13 cellular contexts compared by ENCODE assay signal in genomic region chr6:108116424-108116780, GRCh38. TPM values are rescaled to one million over a fixed set of nuclear protein-coding genes. Genes with fewer than 3 reads are reported as not detected.
DNase-seq lines count a peak whose midpoint lies in the region; ATAC-seq and TF ChIP-seq lines count a peak whose summit lies in the region.
"Had no signal": no experiment of that assay in that cellular context is flagged by ENCODE, and none has a peak within 500 bp of the region (broad histone marks: within the 10 kb centered on the region; RNA-seq: fewer than 3 reads in every experiment).

No MANE protein-coding gene starts in this region.

- H3K36me3 Mint-ChIP-seq in CD8-positive, alpha-beta T cell: peaks cover 3% of the 10 kb centered on the region
- H3K36me3 Mint-ChIP-seq in central memory CD8-positive, alpha-beta T cell (ENCODE audit: insufficient read depth): peaks cover 3% of the 10 kb centered on the region
- no peaks in the 10 kb centered on the region for H3K36me3 Mint-ChIP-seq in neural progenitor cell

- 0 out of 2 replicates have a peak, but pooled peaks cover 5% of the 10 kb centered on the region for H4K20me1 ChIP-seq in IMR-90 (ENCODE audit: insufficient read depth, low read length)
- peaks cover 64% of the 10 kb centered on the region for H4K20me1 ChIP-seq in neural progenitor cell (ENCODE audit: low read depth)

- H3K4me3 ChIP-seq in CD8-positive, alpha-beta T cell (ENCODE audit: low read depth, low read length): peak overlapping the region; percentile 71
- H3K4me3 ChIP-seq in IMR-90 (ENCODE audit: insufficient read depth, low read depth, low read length): no peak overlapping the region
- H3K4me3 ChIP-seq in neural progenitor cell: no peak overlapping the region
- H3K4me3 ChIP-seq: tibial artery had no signal

- no peak overlapping the region for H2BK15ac ChIP-seq in IMR-90 (ENCODE audit: low read depth, low read length)

- peaks cover 49% of the 10 kb centered on the region for H3K4me1 Mint-ChIP-seq in CD8-positive, alpha-beta T cell (ENCODE audit: low read depth)
- peaks cover 42% of the 10 kb centered on the region for H3K4me1 Mint-ChIP-seq in central memory CD8-positive, alpha-beta T cell
- H3K4me1 Mint-ChIP-seq in neural progenitor cell: peaks cover 54% of the 10 kb centered on the region

- no CpG with 5 or more reads among the region's 5 CpGs for WGBS in IMR-90 (ENCODE audit: extremely low coverage in 2 of 2, insufficient read length in 1 of 2), 2 experiments

- CTCF ChIA-PET in CD8-positive, alpha-beta T cell (lab: Charles Lee): interaction anchor here (0.8 kb wide), 1 partner anchor 376 kb away, joined by 4 read pairs; no protein-coding TSS in a partner anchor
- CTCF ChIA-PET in IMR-90 (lab: Yijun Ruan, JAX): no interaction called here

- H2BK5ac ChIP-seq in IMR-90 (ENCODE audit: low read depth, low read length, poor library complexity, severe bottlenecking): no peak overlapping the region

- no peak overlapping the region for H3K14ac ChIP-seq in IMR-90 (replicated peaks; ENCODE audit: low read depth, low read length)

- no peak overlapping the region for H3K27ac Mint-ChIP-seq in CD8-positive, alpha-beta T cell
- no peak overlapping the region for H3K27ac Mint-ChIP-seq in central memory CD8-positive, alpha-beta T cell (ENCODE audit: low read depth)
- H3K27ac Mint-ChIP-seq in neural progenitor cell: no peak overlapping the region
- H3K27ac Mint-ChIP-seq: activated CD8-positive, alpha-beta T cell treated with anti-CD3 and anti-CD28 coated beads, Interleukin-2, amount 10 ng/mL, durations not matched to agents 7 days and 5 days; dendritic cell treated with granulocyte-macrophage colony-stimulating factor and Interleukin-4, amounts not matched to agents 40 ng/mL and 50 ng/mL, for 4 days had no signal

- H2AK5ac ChIP-seq in IMR-90 (ENCODE audit: low read depth, low read length): no peak overlapping the region

- in situ Hi-C loops in IMR-90 (cut with MboI; ENCODE audit: low sequenced_read_pairs): loop anchor here (10.0 kb wide), 1 partner anchor 378 kb away; no protein-coding TSS in a partner anchor

- H4K91ac ChIP-seq in IMR-90 (ENCODE audit: insufficient read depth, low read depth, low read length): no peak overlapping the region

- H3K27ac ChIP-seq in CD8-positive, alpha-beta T cell (ENCODE audit: low read depth, low read length): no peak overlapping the region
- H3K27ac ChIP-seq in IMR-90 (ENCODE audit: insufficient read depth, low read length) (no peak overlapping the region), neural progenitor cell (no peak overlapping the region)
- H3K27ac ChIP-seq: BLaER1, tibial artery had no signal

- no TSS peak for BruUV-seq in IMR-90 (replicated peaks; lab: Mats Ljungman, UMichigan)

- no peaks in the 10 kb centered on the region for H3K9me3 ChIP-seq in CD8-positive, alpha-beta T cell (ENCODE audit: low read length)
- H3K9me3 ChIP-seq in IMR-90 (ENCODE audit: control insufficient read depth, insufficient read depth, low read length): no peaks in the 10 kb centered on the region
- H3K9me3 ChIP-seq in neural progenitor cell (ENCODE audit: low read depth): no peaks in the 10 kb centered on the region
- H3K9me3 ChIP-seq: BLaER1, tibial artery had no signal

- no peaks in the 10 kb centered on the region for H3K9me1 ChIP-seq in IMR-90 (ENCODE audit: insufficient read depth, low read length)

- no peak for TF ChIP-seq CTCF in CD8-positive, alpha-beta T cell (IDR thresholded peaks at IDR 0.05)
- no peak for TF ChIP-seq CTCF in IMR-90 (conservative IDR thresholded peaks at IDR 0.05; ENCODE audit: low read depth, low read length)
- no peak for TF ChIP-seq CTCF in neural progenitor cell (IDR thresholded peaks at IDR 0.05)

- TF ChIP-seq POLR2A in IMR-90 (IDR thresholded peaks at IDR 0.05; ENCODE audit: low read depth, low read length): no peak

- no peak overlapping the region for H3K4ac ChIP-seq in IMR-90 (ENCODE audit: low read depth, low read length)

- intact Hi-C loops in CD8-positive, alpha-beta T cell (cut with DNase I, micrococcal nuclease): loop anchor here in 1 of 2 experiments (10.0 kb wide), 1 partner anchor 718 kb away; no protein-coding TSS in a partner anchor
- intact Hi-C loops in IMR-90 (cut with micrococcal nuclease): no loop called here

- H3K4me2 ChIP-seq in IMR-90 (ENCODE audit: low read depth, low read length): no peak overlapping the region
- peak overlapping the region; percentile 81 for H3K4me2 ChIP-seq in neural progenitor cell

- no peaks in the 10 kb centered on the region for H3K9me3 Mint-ChIP-seq in CD8-positive, alpha-beta T cell
- no peaks in the 10 kb centered on the region for H3K9me3 Mint-ChIP-seq in central memory CD8-positive, alpha-beta T cell
- H3K9me3 Mint-ChIP-seq in neural progenitor cell: no peaks in the 10 kb centered on the region
- H3K9me3 Mint-ChIP-seq: dendritic cell treated with granulocyte-macrophage colony-stimulating factor and Interleukin-4, amounts not matched to agents 40 ng/mL and 50 ng/mL, for 4 days had no signal

- no peak overlapping the region for H3K9ac ChIP-seq in IMR-90 (ENCODE audit: low read depth, low read length)
- no peak overlapping the region for H3K9ac ChIP-seq in neural progenitor cell
- H3K9ac ChIP-seq: BLaER1 had no signal

- H2BK20ac ChIP-seq in IMR-90 (ENCODE audit: low read depth, low read length): no peak overlapping the region

- H3K23ac ChIP-seq in IMR-90 (ENCODE audit: low read depth, low read length): no peak overlapping the region; the same call in 1 of the 2 replicates

- H2AK9ac ChIP-seq in IMR-90 (replicated peaks; ENCODE audit: low read depth, low read length, poor library complexity): peak overlapping the region; percentile 7

- no peaks in the 10 kb centered on the region for H3K79me2 ChIP-seq in neural progenitor cell (ENCODE audit: low read depth)

- dilution Hi-C loops in IMR-90 (cut with HindIII; ENCODE audit: low sequenced_read_pairs, unreplicated experiment): no loop called here

- H2BK120ac ChIP-seq in IMR-90 (ENCODE audit: low read depth, low read length): no peak overlapping the region

- H3K79me1 ChIP-seq in IMR-90 (ENCODE audit: low read depth in 1 of 2, low read length in 2 of 2): no peaks in the 10 kb centered on the region

- peak overlapping the region; percentile 87 for H3K4me3 Mint-ChIP-seq in CD8-positive, alpha-beta T cell
- H3K4me3 Mint-ChIP-seq in central memory CD8-positive, alpha-beta T cell: peak overlapping the region; percentile 84
- H3K4me3 Mint-ChIP-seq in neural progenitor cell: peak overlapping the region; percentile 77

- no peak overlapping the region for H2AFZ ChIP-seq in IMR-90 (replicated peaks; ENCODE audit: low read length, poor library complexity)
- no peak overlapping the region for H2AFZ ChIP-seq in neural progenitor cell (replicated peaks)

- H3K56ac ChIP-seq in IMR-90 (ENCODE audit: extremely low read depth, insufficient read depth, low read length): no peak overlapping the region

- H3K36me3 ChIP-seq in CD8-positive, alpha-beta T cell (ENCODE audit: insufficient read depth, low read length): no peaks in the 10 kb centered on the region
- H3K36me3 ChIP-seq in IMR-90 (ENCODE audit: control insufficient read depth, insufficient read depth, low read length) (no peaks in the 10 kb centered on the region), neural progenitor cell (no peaks in the 10 kb centered on the region)
- H3K36me3 ChIP-seq: BLaER1, tibial artery had no signal

- DNase-seq in CD8-positive, alpha-beta T cell: no peak
- DNase-seq in IMR-90 (no peak), neural progenitor cell (ENCODE audit: low spot score) (no peak)
- DNase-seq in central memory CD8-positive, alpha-beta T cell (ENCODE audit: low spot score in 2 of 2): no peak
- DNase-seq: activated gamma-delta T cell, DND-41 had no signal

- peaks cover 79% of the 10 kb centered on the region for H3K27me3 Mint-ChIP-seq in CD8-positive, alpha-beta T cell (ENCODE audit: low read depth)
- peaks cover 95% of the 10 kb centered on the region for H3K27me3 Mint-ChIP-seq in central memory CD8-positive, alpha-beta T cell
- H3K27me3 Mint-ChIP-seq in neural progenitor cell (ENCODE audit: insufficient read depth, low read depth): peaks cover 74% of the 10 kb centered on the region

- POLR2A ChIA-PET in CD8-positive, alpha-beta T cell (lab: Charles Lee): no interaction called here
- POLR2A ChIA-PET in IMR-90 (lab: Charles Lee; ENCODE audit: unreplicated experiment): no interaction called here

- peaks cover 43% of the 10 kb centered on the region for H3F3A ChIP-seq in neural progenitor cell (ENCODE audit: low read depth)

- ATAC-seq in CD8-positive, alpha-beta T cell: no peak
- ATAC-seq in IMR-90 (ENCODE audit: low read depth): no peak
- no peak for ATAC-seq in central memory CD8-positive, alpha-beta T cell (replicated peaks; ENCODE audit: extremely low read depth, poor library complexity, severe bottlenecking)
- no peak for ATAC-seq in GM21381 (IDR thresholded peaks at IDR 0.05; ENCODE audit: unreplicated experiment)
- ATAC-seq in GM21390 (IDR thresholded peaks at IDR 0.05; ENCODE audit: unreplicated experiment): no peak
- ATAC-seq in GM19328 (IDR thresholded peaks at IDR 0.05; ENCODE audit: unreplicated experiment): no peak
- ATAC-seq: activated CD8-positive, alpha-beta T cell treated with anti-CD3 and anti-CD28 coated beads, Interleukin-2, amount 10 ng/mL, durations not matched to agents 7 days and 5 days had no signal

- peaks cover 40% of the 10 kb centered on the region for H3K4me1 ChIP-seq in CD8-positive, alpha-beta T cell (ENCODE audit: insufficient read depth, low read length)
- H3K4me1 ChIP-seq in IMR-90 (ENCODE audit: control insufficient read depth, insufficient read depth, low read length): no peaks in the 10 kb centered on the region; the same call in 1 of the 2 replicates
- H3K4me1 ChIP-seq in neural progenitor cell: peaks cover 47% of the 10 kb centered on the region

- TF ChIP-seq RAD21 in IMR-90 (IDR thresholded peaks at IDR 0.05; ENCODE audit: low read length): no peak

- no peak overlapping the region for H4K8ac ChIP-seq in IMR-90 (ENCODE audit: low read depth in 2 of 2, low read length in 2 of 2)

- H4K5ac ChIP-seq in IMR-90 (ENCODE audit: low read depth, low read length): no peak overlapping the region

- peaks cover 40% of the 10 kb centered on the region for H3K27me3 ChIP-seq in CD8-positive, alpha-beta T cell (ENCODE audit: insufficient read depth, low read length)
- H3K27me3 ChIP-seq in IMR-90 (ENCODE audit: control insufficient read depth, insufficient read depth, low read length) (peaks cover 89% of the 10 kb centered on the region), neural progenitor cell (peaks cover 100% of the 10 kb centered on the region)

- H3K18ac ChIP-seq in IMR-90 (ENCODE audit: low read depth, low read length): no peak overlapping the region

RNA-seq across cellular contexts. Expression of gene OSTM1, which starts 41.9 kb away (rescaled TPM):
- total RNA-seq in CD8-positive, alpha-beta T cell: 10 to 100 TPM; 20.0 to 25.0 TPM
- total RNA-seq in IMR-90 (2012; rRNA removed) (17.5 and 24.7 TPM in 2 replicates), neural progenitor cell (ENCODE audit: low replicate concordance) (18.0 and 42.8 TPM in 2 replicates)
- 8.0 and 10.4 TPM in 2 replicates for polyA plus RNA-seq in IMR-90 (2012; rRNA removed)
- 42.4 and 107 TPM in 2 replicates for polyA plus RNA-seq in IMR-90 (2012; cell fraction: cytosol; rRNA removed)
- polyA plus RNA-seq in IMR-90 (2012; cell fraction: nucleus; rRNA removed; ENCODE audit: low replicate concordance): 9.1 and 21.6 TPM in 2 replicates

RNA-seq across cellular contexts. Expression of gene NR2E1, which starts 49.4 kb away (rescaled TPM):
- not detected for total RNA-seq in CD8-positive, alpha-beta T cell
- total RNA-seq in IMR-90 (2012; rRNA removed) (not detected in 2 replicates), neural progenitor cell (ENCODE audit: low replicate concordance) (0.25 and 1.0 TPM in 2 replicates)
- polyA plus RNA-seq in IMR-90 (2012; rRNA removed): not detected in 2 replicates
- polyA plus RNA-seq in IMR-90 (2012; cell fraction: cytosol; rRNA removed): not detected in 2 replicates
- not detected in 2 replicates for polyA plus RNA-seq in IMR-90 (2012; cell fraction: nucleus; rRNA removed; ENCODE audit: low replicate concordance)
- total RNA-seq: activated CD8-positive, alpha-beta T cell treated with anti-CD3 and anti-CD28 coated beads, Interleukin-2, amount 10 ng/mL, durations not matched to agents 7 days and 5 days had no signal
